In the genomic region with DNA sequence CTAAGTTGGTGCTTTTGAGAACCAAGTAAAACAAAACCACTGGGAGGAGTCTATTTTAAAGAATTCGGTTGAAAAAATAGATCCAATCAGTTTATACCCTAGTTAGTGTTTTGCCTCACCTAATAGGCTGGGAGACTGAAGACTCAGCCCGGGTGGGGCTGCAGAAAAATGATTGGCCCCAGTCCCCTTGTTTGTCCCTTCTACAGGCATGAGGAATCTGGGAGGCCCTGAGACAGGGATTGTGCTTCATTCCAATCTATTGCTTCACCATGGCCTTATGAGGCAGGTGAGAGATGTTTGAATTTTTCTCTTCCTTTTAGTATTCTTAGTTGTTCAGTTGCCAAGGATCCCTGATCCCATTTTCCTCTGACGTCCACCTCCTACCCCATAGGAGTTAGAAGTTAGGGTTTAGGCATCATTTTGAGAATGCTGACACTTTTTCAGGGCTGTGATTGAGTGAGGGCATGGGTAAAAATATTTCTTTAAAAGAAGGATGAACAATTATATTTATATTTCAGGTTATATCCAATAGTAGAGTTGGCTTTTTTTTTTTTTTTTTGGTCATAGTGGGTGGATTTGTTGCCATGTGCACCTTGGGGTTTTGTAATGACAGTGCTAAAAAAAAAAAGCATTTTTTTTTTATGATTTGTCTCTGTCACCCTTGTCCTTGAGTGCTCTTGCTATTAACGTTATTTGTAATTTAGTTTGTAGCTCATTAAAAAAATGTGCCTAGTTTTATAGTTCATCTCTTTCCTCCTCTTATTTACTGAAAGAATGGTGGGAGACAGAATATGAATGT, we compare ENCODE assay signal across 8 cellular contexts. TPM values are rescaled to one million over a fixed set of nuclear protein-coding genes. Genes with fewer than 3 reads are reported as not detected.
A peak's percentile ranks its signal among the peaks of the same experiment; 100 is the strongest.
DNase-seq lines count a peak whose midpoint lies in the region; ATAC-seq and TF ChIP-seq lines count a peak whose summit lies in the region.

No MANE protein-coding gene starts in this region.

- H3K27ac ChIP-seq in A673 (ENCODE audit: low read depth, low read length, poor library complexity, severe bottlenecking) (peak overlapping the region; percentile 69), liver (ENCODE audit: low read depth in 1 of 2, low read length in 2 of 2) (peak overlapping the region; percentile 88 to 93)

- H3K9me3 ChIP-seq in A673 (ENCODE audit: low read depth, low read length, poor library complexity, severe bottlenecking) (no peaks in the 10 kb centered on the region), liver (ENCODE audit: control insufficient read depth in 4 of 4, low read length in 3 of 4) (no peaks in the 10 kb centered on the region)

- POLR2A ChIA-PET in A673 (lab: Charles Lee; ENCODE audit: low non-redundant PET): interaction anchor here (0.6 kb wide), 1 partner anchor 474 kb away, joined by 3 read pairs; no protein-coding TSS in a partner anchor

- 58% methylated on average over 4 of the region's 4 CpGs for WGBS in liver

- no TSS peak for BruUV-seq in A673 (replicated peaks; lab: Mats Ljungman, UMichigan)

- H3K27me3 Mint-ChIP-seq in HFFc6 (ENCODE audit: insufficient read depth): no peaks in the 10 kb centered on the region; the same call in 1 of the 2 replicates

- DNase-seq in A673 (ENCODE audit: low spot score): no peak
- peak; percentile 65 for DNase-seq in HFFc6
- peak; percentile 56 for DNase-seq in astrocyte of the hippocampus (ENCODE audit: low read depth, low spot score)
- DNase-seq in activated CD4-positive, CD25-positive, alpha-beta regulatory T cell (lab: John Stamatoyannopoulos, UW): no peak
- DNase-seq in activated CD4-positive, alpha-beta T cell treated with anti-CD3 and anti-CD28 coated beads for 1 hour: no peak

- H3K4me1 Mint-ChIP-seq in HFFc6 (ENCODE audit: low read depth): peaks cover 33% of the 10 kb centered on the region

- no peaks in the 10 kb centered on the region for H3K9me3 Mint-ChIP-seq in HFFc6

- peak overlapping the region; percentile 92 for H3K4me3 ChIP-seq in A673 (ENCODE audit: low read depth, low read length, poor library complexity, severe bottlenecking)
- peak overlapping the region; percentile 60 to 88 (median 79) for H3K4me3 ChIP-seq in liver (ENCODE audit: low read depth in 1 of 3, low read length in 3 of 3)

- H3K4me1 ChIP-seq in A673 (ENCODE audit: insufficient read depth, low read length, poor library complexity, severe bottlenecking) (peaks cover 22% of the 10 kb centered on the region), liver (ENCODE audit: control insufficient read depth in 4 of 4, insufficient read depth in 4 of 4, low read length in 3 of 4) (peaks cover 11 to 36% (median 23%) of the 10 kb centered on the region in 4 donors)

- no peaks in the 10 kb centered on the region for H3K27me3 ChIP-seq in A673 (replicated peaks; ENCODE audit: insufficient read depth, low read depth, low read length, poor library complexity)
- H3K27me3 ChIP-seq in liver (ENCODE audit: control insufficient read depth in 4 of 4, insufficient read depth in 4 of 4, low read length in 3 of 4): no peaks in the 10 kb centered on the region

- peaks cover 26% of the 10 kb centered on the region for H3K36me3 ChIP-seq in A673 (ENCODE audit: insufficient read depth, low read length, poor library complexity, severe bottlenecking)
- peaks cover 0 to 4% (median 0%) of the 10 kb centered on the region in 4 donors for H3K36me3 ChIP-seq in liver (ENCODE audit: control insufficient read depth in 4 of 4, insufficient read depth in 3 of 4, low read depth in 1 of 4, low read length in 3 of 4)

- TF ChIP-seq CTCF in A673 (conservative IDR thresholded peaks at IDR 0.05; ENCODE audit: low read depth, low read length): no peak
- TF ChIP-seq CTCF in HFFc6 (IDR thresholded peaks at IDR 0.05): no peak
- no peak for TF ChIP-seq CTCF in liver (IDR thresholded peaks at IDR 0.05; ENCODE audit: low read depth, low read length, missing input control)

- H3K36me3 Mint-ChIP-seq in HFFc6 (ENCODE audit: low read depth): peaks cover 21% of the 10 kb centered on the region

- TF ChIP-seq RAD21 in liver (IDR thresholded peaks at IDR 0.05): no peak

- ATAC-seq in GM21526 (IDR thresholded peaks at IDR 0.05; ENCODE audit: low FRiP score, unreplicated experiment) (no peak), GM19328 (IDR thresholded peaks at IDR 0.05; ENCODE audit: unreplicated experiment) (no peak)

- CTCF ChIA-PET in A673 (lab: Charles Lee): interaction anchor here (0.6 kb wide), 1 partner anchor 227 kb away, joined by 12 read pairs; no protein-coding TSS in a partner anchor

- intact Hi-C loops in A673 (cut with micrococcal nuclease; ENCODE audit: unreplicated experiment): no loop called here

- peak overlapping the region; percentile 91 for H3K9ac ChIP-seq in liver (ENCODE audit: low read depth in 1 of 2, low read length in 2 of 2)

- H3K4me3 Mint-ChIP-seq in HFFc6: peak overlapping the region; percentile 61; the same call in 1 of the 2 replicates

- H3K27ac Mint-ChIP-seq in HFFc6: no peak overlapping the region

TF ChIP-seq in liver, 16 proteins besides CTCF, POLR2A, EP300 and RAD21:
- no peak for TF ChIP-seq TAF1 (conservative IDR thresholded peaks at IDR 0.05)
- TF ChIP-seq YY1 (IDR thresholded peaks at IDR 0.05): no peak
- no peak for TF ChIP-seq EGR1 (IDR thresholded peaks at IDR 0.05; ENCODE audit: low read depth in 2 of 2)
- TF ChIP-seq RXRA (IDR thresholded peaks at IDR 0.05): no peak
- TF ChIP-seq, protein P1, sequence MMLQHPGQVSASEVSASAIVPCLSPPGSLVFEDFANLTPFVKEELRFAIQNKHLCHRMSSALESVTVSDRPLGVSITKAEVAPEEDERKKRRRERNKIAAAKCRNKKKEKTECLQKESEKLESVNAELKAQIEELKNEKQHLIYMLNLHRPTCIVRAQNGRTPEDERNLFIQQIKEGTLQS (IDR thresholded peaks at IDR 0.05): no peak
- TF ChIP-seq, protein P2, sequence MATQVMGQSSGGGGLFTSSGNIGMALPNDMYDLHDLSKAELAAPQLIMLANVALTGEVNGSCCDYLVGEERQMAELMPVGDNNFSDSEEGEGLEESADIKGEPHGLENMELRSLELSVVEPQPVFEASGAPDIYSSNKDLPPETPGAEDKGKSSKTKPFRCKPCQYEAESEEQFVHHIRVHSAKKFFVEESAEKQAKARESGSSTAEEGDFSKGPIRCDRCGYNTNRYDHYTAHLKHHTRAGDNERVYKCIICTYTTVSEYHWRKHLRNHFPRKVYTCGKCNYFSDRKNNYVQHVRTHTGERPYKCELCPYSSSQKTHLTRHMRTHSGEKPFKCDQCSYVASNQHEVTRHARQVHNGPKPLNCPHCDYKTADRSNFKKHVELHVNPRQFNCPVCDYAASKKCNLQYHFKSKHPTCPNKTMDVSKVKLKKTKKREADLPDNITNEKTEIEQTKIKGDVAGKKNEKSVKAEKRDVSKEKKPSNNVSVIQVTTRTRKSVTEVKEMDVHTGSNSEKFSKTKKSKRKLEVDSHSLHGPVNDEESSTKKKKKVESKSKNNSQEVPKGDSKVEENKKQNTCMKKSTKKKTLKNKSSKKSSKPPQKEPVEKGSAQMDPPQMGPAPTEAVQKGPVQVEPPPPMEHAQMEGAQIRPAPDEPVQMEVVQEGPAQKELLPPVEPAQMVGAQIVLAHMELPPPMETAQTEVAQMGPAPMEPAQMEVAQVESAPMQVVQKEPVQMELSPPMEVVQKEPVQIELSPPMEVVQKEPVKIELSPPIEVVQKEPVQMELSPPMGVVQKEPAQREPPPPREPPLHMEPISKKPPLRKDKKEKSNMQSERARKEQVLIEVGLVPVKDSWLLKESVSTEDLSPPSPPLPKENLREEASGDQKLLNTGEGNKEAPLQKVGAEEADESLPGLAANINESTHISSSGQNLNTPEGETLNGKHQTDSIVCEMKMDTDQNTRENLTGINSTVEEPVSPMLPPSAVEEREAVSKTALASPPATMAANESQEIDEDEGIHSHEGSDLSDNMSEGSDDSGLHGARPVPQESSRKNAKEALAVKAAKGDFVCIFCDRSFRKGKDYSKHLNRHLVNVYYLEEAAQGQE (IDR thresholded peaks at IDR 0.05): no peak
- TF ChIP-seq HNF4G (IDR thresholded peaks at IDR 0.05): no peak
- TF ChIP-seq NR2F2 (IDR thresholded peaks at IDR 0.05): no peak
- TF ChIP-seq, protein P3, sequence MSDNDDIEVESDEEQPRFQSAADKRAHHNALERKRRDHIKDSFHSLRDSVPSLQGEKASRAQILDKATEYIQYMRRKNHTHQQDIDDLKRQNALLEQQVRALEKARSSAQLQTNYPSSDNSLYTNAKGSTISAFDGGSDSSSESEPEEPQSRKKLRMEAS (IDR thresholded peaks at IDR 0.05): no peak
- TF ChIP-seq FOXA1 (IDR thresholded peaks at IDR 0.05): no peak
- TF ChIP-seq FOXA2 (IDR thresholded peaks at IDR 0.05): no peak

RNA-seq across cellular contexts. Expression of a gene that starts 1.6 kb away (rescaled TPM):
- 73.9 and 78.1 TPM in 2 replicates for total RNA-seq in A673 (2021)
- 100 to 1,000 TPM in 2 of 6 experiments, 10 to 100 TPM in 4; 90.2 to 107 (median 96.5) TPM for total RNA-seq in HFFc6 (2021; fragmentation: NEBNext Ultra II Directional; extraction: Animal tissue kit (Norgen Biotek cat#: 25700))
- total RNA-seq in liver: 10 to 100 TPM; 40.7 to 44.0 TPM
- polyA plus RNA-seq in liver: 10 to 100 TPM; 20.7 to 36.0 TPM

RNA-seq across cellular contexts. Expression of a gene that starts 5.6 kb away (rescaled TPM):
- total RNA-seq in A673 (2021) (103 and 113 TPM in 2 replicates), liver (10 to 100 TPM in 1 of 2 donors, 1 to 10 TPM in 1; 8.6 to 22.6 TPM)
- total RNA-seq in HFFc6 (2021; fragmentation: NEBNext Ultra II Directional; extraction: Animal tissue kit (Norgen Biotek cat#: 25700)): 10 to 100 TPM; 27.1 to 61.0 (median 53.9) TPM
- polyA plus RNA-seq in liver: 1 to 10 TPM; 5.1 to 7.3 TPM

RNA-seq across cellular contexts. Expression of a gene that starts 6.4 kb away (rescaled TPM):
- total RNA-seq in A673 (2021) (1.2 and 2.0 TPM in 2 replicates), liver (1 to 10 TPM; 1.1 to 4.5 TPM)
- 1 to 10 TPM in 1 of 6 experiments, under 1 TPM in 5; 0.47 to 1.3 (median 0.59) TPM for total RNA-seq in HFFc6 (2021; fragmentation: NEBNext Ultra II Directional; extraction: Animal tissue kit (Norgen Biotek cat#: 25700))
- 1 to 10 TPM; 2.1 to 2.7 TPM for polyA plus RNA-seq in liver

RNA-seq across cellular contexts. Expression of a gene that starts 24.8 kb away (rescaled TPM):
- total RNA-seq in A673 (2021) (2.2 and 5.0 TPM in 2 replicates), liver (10 to 100 TPM; 17.3 to 39.3 TPM)
- total RNA-seq in HFFc6 (2021; fragmentation: NEBNext Ultra II Directional; extraction: Animal tissue kit (Norgen Biotek cat#: 25700)): 10 to 100 TPM; 15.2 to 19.4 (median 17.0) TPM
- polyA plus RNA-seq in liver: 10 to 100 TPM; 33.0 to 33.1 TPM

RNA-seq across cellular contexts. Expression of a gene that starts 41.3 kb away (rescaled TPM):
- total RNA-seq in A673 (2021) (10.1 and 13.7 TPM in 2 replicates), liver (10 to 100 TPM in 1 of 2 donors, 1 to 10 TPM in 1; 6.9 to 10.5 TPM)
- total RNA-seq in HFFc6 (2021; fragmentation: NEBNext Ultra II Directional; extraction: Animal tissue kit (Norgen Biotek cat#: 25700)): 10 to 100 TPM; 67.1 to 87.4 (median 79.6) TPM
- polyA plus RNA-seq in liver: 1 to 10 TPM; 2.1 to 3.3 TPM

Comparison
In these comparisons a context has a peak if more than half of its experiments do, and no peak if none do; other contexts are left out.
1. DNase-seq: peak in HFFc6 (single experiment) and astrocyte of the hippocampus (single experiment); none in A673 (single experiment), activated CD4-positive, CD25-positive, alpha-beta regulatory T cell (0 of 4) and activated CD4-positive, alpha-beta T cell treated with anti-CD3 and anti-CD28 coated beads for 1 hour (single experiment).